In genomic region chr13:106734185-106734584, GRCh38 we compare ENCODE assay signal across 24 cellular contexts.
DNase-seq lines count a peak whose midpoint lies in the region; ATAC-seq and TF ChIP-seq lines count a peak whose summit lies in the region.
"Had no signal": no experiment of that assay in that cellular context is flagged by ENCODE, and none has a peak within 500 bp of the region (broad histone marks: within the 10 kb centered on the region; RNA-seq: fewer than 3 reads in every experiment).

No MANE protein-coding gene starts in this region.

- H3K27ac ChIP-seq in VCaP (peak overlapping the region; percentile 89; the same call in 1 of the 2 replicates), gastroesophageal sphincter (no peak overlapping the region)
- H3K27ac ChIP-seq: BLaER1 had no signal

- peak; percentile 72 for ATAC-seq in gastroesophageal sphincter
- ATAC-seq: GM12878 had no signal

- no peaks in the 10 kb centered on the region for H3K36me3 ChIP-seq in gastroesophageal sphincter
- H3K36me3 ChIP-seq: BE2C, BLaER1 had no signal

- no peak for TF ChIP-seq EP300 in gastroesophageal sphincter (IDR thresholded peaks at IDR 0.05)

- no peaks in the 10 kb centered on the region for H3K27me3 ChIP-seq in gastroesophageal sphincter
- H3K27me3 ChIP-seq: BE2C, BLaER1 had no signal

- TF ChIP-seq CTCF in VCaP (conservative IDR thresholded peaks at IDR 0.05) (no peak), gastroesophageal sphincter (IDR thresholded peaks at IDR 0.05) (no peak)

- DNase-seq in SHP77 (lab: John Stamatoyannopoulos, UW) (peak; percentile 53 to 57), SHP77 treated with DMSO at 0.1 percent for 48 hours (lab: John Stamatoyannopoulos, UW) (no peak), globus pallidus (ENCODE audit: low spot score) (no peak), SIG-M5 treated with dmso at 0.1 percent for 504 hours (lab: John Stamatoyannopoulos, UW; ENCODE audit: unreplicated experiment) (no peak), NCI-H2107 (lab: John Stamatoyannopoulos, UW) (no peak)
- DNase-seq: 8988T; ACHN; BE2C; C1 segment of cervical spinal cord; CD4-positive, alpha-beta memory T cell; CD4-positive, CD25-positive, alpha-beta regulatory T cell; CD8-positive, alpha-beta memory T cell; COR-L47; DMS 273 treated with DMSO at 0.1 percent for 48 hours; DMS153; DMS53; DMS79; DND-41; EL; GDM1 had no signal

- peaks cover 0 to 8% (median 0%) of the 10 kb centered on the region in 3 donors for H3K4me1 ChIP-seq in gastroesophageal sphincter
- H3K4me1 ChIP-seq: BE2C, BLaER1 had no signal

- 42 to 79% methylated on average over 4 to 6 of the region's 6 CpGs for WGBS in gastroesophageal sphincter (ENCODE audit: low coverage in 1 of 2), 2 donors

- H3K9me3 ChIP-seq in gastroesophageal sphincter = no peaks in the 10 kb centered on the region
- H3K9me3 ChIP-seq: BE2C had no signal

- H3K4me3 ChIP-seq in gastroesophageal sphincter = no peak overlapping the region
- H3K4me3 ChIP-seq: BLaER1, GM12878 had no signal

- TF ChIP-seq POLR2A in gastroesophageal sphincter (IDR thresholded peaks at IDR 0.05) = no peak

Comparison
In these comparisons a context has a peak if more than half of its experiments do, and no peak if none do; other contexts are left out.
1. DNase-seq: peak in SHP77 (2 of 2); none in SHP77 treated with DMSO at 0.1 percent for 48 hours (single experiment), globus pallidus (single experiment), SIG-M5 treated with dmso at 0.1 percent for 504 hours (single experiment) and NCI-H2107 (single experiment).